Comparison of ENCODE assay signal across 6 cellular contexts in genomic region chr1:153679337-153680119, GRCh38. TPM values are rescaled to one million over a fixed set of nuclear protein-coding genes. Genes with fewer than 3 reads are reported as not detected.
DNase-seq lines count a peak whose midpoint lies in the region; ATAC-seq and TF ChIP-seq lines count a peak whose summit lies in the region.

No MANE protein-coding gene starts in this region.

- H3K4me1 Mint-ChIP-seq in activated naive CD8-positive, alpha-beta T cell treated with anti-CD3 and anti-CD28 coated beads, Interleukin-2, amount 10 ng/mL, durations not matched to agents 7 days and 5 days = peaks cover 20% of the 10 kb centered on the region

- peaks cover 56% of the 10 kb centered on the region for H3K27me3 Mint-ChIP-seq in activated naive CD8-positive, alpha-beta T cell treated with anti-CD3 and anti-CD28 coated beads, Interleukin-2, amount 10 ng/mL, durations not matched to agents 7 days and 5 days

- H3K9me3 ChIP-seq in mucosa of descending colon = no peaks in the 10 kb centered on the region

- no peak for TF ChIP-seq CTCF in mucosa of descending colon (IDR thresholded peaks at IDR 0.05)

- no peaks in the 10 kb centered on the region for H3K36me3 Mint-ChIP-seq in activated naive CD8-positive, alpha-beta T cell treated with anti-CD3 and anti-CD28 coated beads, Interleukin-2, amount 10 ng/mL, durations not matched to agents 7 days and 5 days

- H3K4me3 Mint-ChIP-seq in activated naive CD8-positive, alpha-beta T cell treated with anti-CD3 and anti-CD28 coated beads, Interleukin-2, amount 10 ng/mL, durations not matched to agents 7 days and 5 days = peak overlapping the region; percentile 79

- intact Hi-C loops in mucosa of descending colon (cut with DNase I, micrococcal nuclease) = loop anchor here in 1 of 2 donors (10.0 kb wide), 1 partner anchor 305 kb away; the partner anchor contains the start of gene RAB13

- H3K9me3 Mint-ChIP-seq in activated naive CD8-positive, alpha-beta T cell treated with anti-CD3 and anti-CD28 coated beads, Interleukin-2, amount 10 ng/mL, durations not matched to agents 7 days and 5 days = no peaks in the 10 kb centered on the region

- H3K4me3 ChIP-seq in mucosa of descending colon = no peak overlapping the region

- POLR2A ChIA-PET in activated naive CD8-positive, alpha-beta T cell treated with anti-CD3 and anti-CD28 coated beads, Interleukin-2, amount 10 ng/mL, durations not matched to agents 7 days and 5 days (lab: Charles Lee) = interaction anchor here (2.3 kb wide), 1 partner anchor 311 kb away, joined by 6 read pairs; the partner anchor contains the start of gene RPS27

- peak; percentile 63 for DNase-seq in activated naive CD8-positive, alpha-beta T cell treated with anti-CD3 and anti-CD28 coated beads, Interleukin-2, amount 10 ng/mL, durations not matched to agents 7 days and 5 days
- DNase-seq in mucosa of descending colon = peak in 1 of 3 donors; percentile 48
- DNase-seq in NCI-H526 treated with DMSO at 0.1 percent for 48 hours (lab: John Stamatoyannopoulos, UW) = no peak

- no peak overlapping the region for H3K27ac Mint-ChIP-seq in activated naive CD8-positive, alpha-beta T cell treated with anti-CD3 and anti-CD28 coated beads, Interleukin-2, amount 10 ng/mL, durations not matched to agents 7 days and 5 days

- ATAC-seq in HG03354 (IDR thresholded peaks at IDR 0.05; ENCODE audit: poor library complexity, severe bottlenecking, unreplicated experiment) (peak; percentile 47), mucosa of descending colon (peak; percentile 54), GM19463 (IDR thresholded peaks at IDR 0.05; ENCODE audit: unreplicated experiment) (no peak), GM18867 (IDR thresholded peaks at IDR 0.05; ENCODE audit: unreplicated experiment) (no peak)
- peak; percentile 60 for ATAC-seq in activated naive CD8-positive, alpha-beta T cell treated with anti-CD3 and anti-CD28 coated beads, Interleukin-2, amount 10 ng/mL, durations not matched to agents 7 days and 5 days (ENCODE audit: low read depth)

- peaks cover 20% of the 10 kb centered on the region for H3K4me1 ChIP-seq in mucosa of descending colon (ENCODE audit: low read depth)

- H3K36me3 ChIP-seq in mucosa of descending colon (ENCODE audit: low read depth) = no peaks in the 10 kb centered on the region

RNA-seq across cellular contexts. Expression of gene NPR1, which starts 1.0 kb away (rescaled TPM):
- total RNA-seq in activated naive CD8-positive, alpha-beta T cell treated with anti-CD3 and anti-CD28 coated beads, Interleukin-2, amount 10 ng/mL, durations not matched to agents 7 days and 5 days = not detected
- total RNA-seq in mucosa of descending colon = 10 to 100 TPM in 1 of 3 donors, 1 to 10 TPM in 2; 2.3 to 16.4 (median 6.0) TPM

RNA-seq across cellular contexts. Expression of gene ILF2, which starts 8.7 kb away (rescaled TPM):
- 100 to 1,000 TPM; 141 to 142 TPM for total RNA-seq in activated naive CD8-positive, alpha-beta T cell treated with anti-CD3 and anti-CD28 coated beads, Interleukin-2, amount 10 ng/mL, durations not matched to agents 7 days and 5 days
- 100 to 1,000 TPM in 1 of 3 donors, 10 to 100 TPM in 2; 78.4 to 126 (median 81.3) TPM for total RNA-seq in mucosa of descending colon

RNA-seq across cellular contexts. Expression of gene SNAPIN, which starts 21.0 kb away (rescaled TPM):
- total RNA-seq in activated naive CD8-positive, alpha-beta T cell treated with anti-CD3 and anti-CD28 coated beads, Interleukin-2, amount 10 ng/mL, durations not matched to agents 7 days and 5 days = 10 to 100 TPM; 37.9 TPM
- 10 to 100 TPM; 22.6 to 33.7 (median 25.4) TPM for total RNA-seq in mucosa of descending colon

RNA-seq across cellular contexts. Expression of gene CHTOP, which starts 45.7 kb away (rescaled TPM):
- total RNA-seq in activated naive CD8-positive, alpha-beta T cell treated with anti-CD3 and anti-CD28 coated beads, Interleukin-2, amount 10 ng/mL, durations not matched to agents 7 days and 5 days = 100 to 1,000 TPM in 1 of 2 experiments, 10 to 100 TPM in 1; 98.1 to 105 TPM
- total RNA-seq in mucosa of descending colon = 10 to 100 TPM; 64.2 to 71.8 (median 71.6) TPM

RNA-seq across cellular contexts. Expression of gene INTS3, which starts 48.3 kb away (rescaled TPM):
- total RNA-seq in activated naive CD8-positive, alpha-beta T cell treated with anti-CD3 and anti-CD28 coated beads, Interleukin-2, amount 10 ng/mL, durations not matched to agents 7 days and 5 days = 10 to 100 TPM; 53.6 to 57.2 TPM
- total RNA-seq in mucosa of descending colon = 10 to 100 TPM; 30.6 to 52.3 (median 36.1) TPM

Comparison
In these comparisons a context has a peak if more than half of its experiments do, and no peak if none do; other contexts are left out.
1. ATAC-seq: peak in HG03354 (single experiment), activated naive CD8-positive, alpha-beta T cell treated with anti-CD3 and anti-CD28 coated beads, Interleukin-2, amount 10 ng/mL, durations not matched to agents 7 days and 5 days (single experiment) and mucosa of descending colon (single experiment); none in GM19463 (single experiment) and GM18867 (single experiment).